1 cellular context compared by ENCODE assay signal in genomic region chr16:48523415-48524204, GRCh38.
TF ChIP-seq lines count a peak whose summit lies in the region.

No MANE protein-coding gene starts in this region.

TF ChIP-seq in HepG2, 621 proteins besides CTCF, POLR2A, EP300 and RAD21 (continued from another document):
- TF ChIP-seq NR2F1 (CRISPR knock-in tag; IDR thresholded peaks at IDR 0.05) (0 out of 4 replicates have a peak, but pooled peaks of 1 of the 2 experiments have one; percentile 35), ZNF142 (CRISPR knock-in tag; IDR thresholded peaks at IDR 0.05) (no peak), HNF1B (CRISPR knock-in tag; IDR thresholded peaks at IDR 0.05) (peak; percentile 30; the same call in 1 of the 2 replicates), FOXC1 (CRISPR knock-in tag; IDR thresholded peaks at IDR 0.05; ENCODE audit: borderline replicate concordance) (peak; percentile 10; the same call in 1 of the 2 replicates), ZNF773 (CRISPR knock-in tag; IDR thresholded peaks at IDR 0.05; ENCODE audit: borderline replicate concordance) (no peak)
